In the genomic region with DNA sequence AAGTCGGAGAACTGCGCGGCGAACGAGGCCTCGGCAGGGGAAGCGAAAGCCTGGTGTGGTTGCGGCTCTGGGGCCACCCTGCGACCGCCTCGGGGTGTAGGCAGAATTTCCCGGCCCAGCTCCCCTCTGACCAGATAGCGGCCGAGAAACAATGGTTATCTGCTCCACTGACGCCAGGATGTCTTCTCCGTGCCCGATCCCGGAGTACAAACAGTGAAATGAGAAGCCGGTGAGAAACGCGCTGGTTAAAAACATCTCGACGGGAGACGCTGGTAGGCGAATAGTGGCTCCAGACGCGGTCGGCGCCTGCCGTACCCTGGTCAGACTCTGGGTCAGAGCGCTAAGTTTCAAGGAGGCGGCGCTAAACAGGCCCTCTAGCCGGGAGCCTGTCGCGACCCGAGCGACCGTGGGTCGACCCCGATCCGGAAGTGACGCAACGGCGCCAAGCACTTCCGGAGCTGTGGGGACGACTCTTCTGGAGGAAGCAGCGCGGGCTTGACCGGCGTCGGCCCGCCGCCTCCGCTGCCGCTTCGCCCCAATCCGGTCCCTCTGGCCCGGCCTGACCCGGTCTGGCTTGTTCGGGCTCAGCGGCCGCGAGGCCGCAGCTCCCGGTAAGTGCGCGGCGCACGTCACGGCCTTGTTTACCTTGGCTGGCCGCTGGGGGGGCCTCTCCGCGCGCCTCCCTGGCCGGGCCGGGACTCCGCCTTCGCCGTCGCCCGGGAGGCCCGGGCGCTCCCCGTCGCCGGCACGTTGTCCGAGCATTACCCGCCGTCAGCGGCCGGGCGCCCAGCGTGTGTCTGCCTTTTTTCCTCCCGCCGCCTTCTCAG, we compare ENCODE assay signal across 8 cellular contexts. TPM values are rescaled to one million over a fixed set of nuclear protein-coding genes. Genes with fewer than 3 reads are reported as not detected.
A peak's percentile ranks its signal among the peaks of the same experiment; 100 is the strongest.
DNase-seq lines count a peak whose midpoint lies in the region; ATAC-seq and TF ChIP-seq lines count a peak whose summit lies in the region.

TSS of gene ARIH2 (plus strand) at position 455 of the 827 bp plus-strand sequence. CDS start 8,717 bp downstream, outside the sequence.

- H3K9me3 ChIP-seq in adrenal gland (replicated peaks in 1 of 3) (no peaks in the 10 kb centered on the region), heart right ventricle (no peaks in the 10 kb centered on the region)

- H3K4me3 ChIP-seq in GM12865 (ENCODE audit: low read depth, low read length) (peak within 1 kb of the TSS; percentile 86), adrenal gland (peak within 1 kb of the TSS; percentile 58 to 91 (median 82)), heart right ventricle (peak within 1 kb of the TSS; percentile 60 to 98 (median 90))

- peak; percentile 78 for ATAC-seq in HG02588 (IDR thresholded peaks at IDR 0.05; ENCODE audit: unreplicated experiment)
- ATAC-seq in T-cell (replicated peaks in 1 of 4) = peak; percentile 87 to 90 (median 88)
- peak; percentile 96 to 98 (median 98) for ATAC-seq in heart right ventricle

- H3K27ac Mint-ChIP-seq in T-cell = peak within 1 kb of the TSS; percentile 97 to 98
- H3K27ac Mint-ChIP-seq in progenitor cell of endocrine pancreas = peak within 1 kb of the TSS; percentile 99

- H3K27ac ChIP-seq in adrenal gland = peak within 1 kb of the TSS; percentile 92 to 99 (median 98)
- peak within 1 kb of the TSS; percentile 94 to 100 (median 97) for H3K27ac ChIP-seq in heart right ventricle

- intact Hi-C loops in adrenal gland (cut with DNase I) = no loop called here
- intact Hi-C loops in heart right ventricle (cut with DNase I) = loop anchor here in 4 of 10 donors (1.0 to 2.0 kb wide), 3 partner anchors 19 to 72 kb away; partner anchors contain the start of genes SLC25A20 (in 2 of the 4) and PRKAR2A (in 1 of the 4)

- peak; percentile 86 to 93 for TF ChIP-seq POLR2A in adrenal gland (IDR thresholded peaks at IDR 0.05)

- CTCF ChIA-PET in T-cell (lab: Charles Lee) = interaction anchor here in 1 of 2 donors (0.9 to 2.6 kb wide), 4 partner anchors 9 to 1063 kb away, joined by 5 to 8 read pairs (median 6); partner anchors contain the start of genes SLC25A20 and WDR6

- H3K9me3 Mint-ChIP-seq in T-cell (no peaks in the 10 kb centered on the region), progenitor cell of endocrine pancreas (ENCODE audit: low read depth) (no peaks in the 10 kb centered on the region)

- POLR2A ChIA-PET in T-cell (lab: Charles Lee) = interaction anchor here (0.5 to 1.6 kb wide), 6 partner anchors 20 to 475 kb away, joined by 3 to 7 read pairs (median 4); partner anchors contain the start of gene SLC25A20 (in 2 of the 2)

- no peaks in the 10 kb centered on the region for H3K36me3 Mint-ChIP-seq in T-cell
- H3K36me3 Mint-ChIP-seq in progenitor cell of endocrine pancreas (ENCODE audit: insufficient read depth) = peaks cover 3% of the 10 kb centered on the region

- TF ChIP-seq CTCF in GM12865 (IDR thresholded peaks at IDR 0.05; ENCODE audit: insufficient read depth, low read depth, low read length, missing control alignments) (peak; percentile 5), adrenal gland (IDR thresholded peaks at IDR 0.05) (peak in 4 of 6 experiments; percentile 8 to 41 (median 27)), heart right ventricle (IDR thresholded peaks at IDR 0.05) (peak in 4 of 9 donors; percentile 8 to 39 (median 18)), progenitor cell of endocrine pancreas (IDR thresholded peaks at IDR 0.05; ENCODE audit: unreplicated experiment) (peak; percentile 27)

- H3K4me1 ChIP-seq in adrenal gland (replicated peaks in 1 of 2) (peaks cover 13 to 15% of the 10 kb centered on the region in 2 donors), heart right ventricle (peaks cover 4 to 48% (median 30%) of the 10 kb centered on the region in 9 donors)

- H3K4me1 Mint-ChIP-seq in T-cell = peaks cover 26 to 33% (median 29%) of the 10 kb centered on the region in 3 donors
- H3K4me1 Mint-ChIP-seq in progenitor cell of endocrine pancreas (ENCODE audit: low read depth) = peaks cover 14% of the 10 kb centered on the region

- H3K4me3 Mint-ChIP-seq in T-cell (peak within 1 kb of the TSS; percentile 95 to 99 (median 98)), progenitor cell of endocrine pancreas (ENCODE audit: low read depth) (peak within 1 kb of the TSS; percentile 94)

- DNase-seq in GM12865 (ENCODE audit: low read depth) = peak; percentile 97
- DNase-seq in NCI-H1092 (lab: John Stamatoyannopoulos, UW) = peak; percentile 79
- peak; percentile 75 to 92 (median 84) for DNase-seq in T-cell
- DNase-seq in adrenal gland = peak; percentile 92 to 97 (median 94)
- peak; percentile 93 to 95 for DNase-seq in heart right ventricle
- DNase-seq in progenitor cell of endocrine pancreas (ENCODE audit: low spot score, unreplicated experiment) = peak; percentile 81
- peak; percentile 93 for DNase-seq in ureter (ENCODE audit: low spot score)

- WGBS in adrenal gland, 4 donors = 0 to 1% (median 0%) methylated on average over 18 to 97 of the region's 97 CpGs
- 0% methylated on average over 96 to 97 of the region's 97 CpGs for WGBS in heart right ventricle, 2 donors

- no peaks in the 10 kb centered on the region for H3K27me3 ChIP-seq in adrenal gland
- no peaks in the 10 kb centered on the region for H3K27me3 ChIP-seq in heart right ventricle

- H3K36me3 ChIP-seq in adrenal gland (replicated peaks in 1 of 2) = peaks cover 0 to under 1% of the 10 kb centered on the region in 2 donors
- peaks cover 0 to 23% (median 6%) of the 10 kb centered on the region in 9 donors for H3K36me3 ChIP-seq in heart right ventricle

- no peaks in the 10 kb centered on the region for H3K27me3 Mint-ChIP-seq in T-cell
- H3K27me3 Mint-ChIP-seq in progenitor cell of endocrine pancreas = no peaks in the 10 kb centered on the region

RNA-seq across cellular contexts. Expression of gene ARIH2, which starts in this region (rescaled TPM):
- total RNA-seq in T-cell = 100 to 1,000 TPM; 136 to 163 (median 153) TPM
- total RNA-seq in adrenal gland = 100 to 1,000 TPM in 2 of 8 donors, 10 to 100 TPM in 6; 68.5 to 135 (median 84.0) TPM
- polyA plus RNA-seq in adrenal gland = 10 to 100 TPM; 46.7 to 84.8 (median 70.5) TPM
- total RNA-seq in heart right ventricle = 100 to 1,000 TPM in 9 of 10 donors, 10 to 100 TPM in 1; 84.0 to 177 (median 147) TPM
- 100 to 1,000 TPM in 1 of 2 donors, 10 to 100 TPM in 1; 41.9 to 104 TPM for polyA plus RNA-seq in heart right ventricle
- 105 and 121 TPM in 2 replicates for total RNA-seq in progenitor cell of endocrine pancreas
- 123 TPM for total RNA-seq in ureter

Comparison
In these comparisons a context has a peak if more than half of its experiments do, and no peak if none do; other contexts are left out.
1. Peak in every context shown above with its lines: DNase-seq, ATAC-seq, H3K4me3 ChIP-seq and H3K27ac ChIP-seq.